In the genomic region with DNA sequence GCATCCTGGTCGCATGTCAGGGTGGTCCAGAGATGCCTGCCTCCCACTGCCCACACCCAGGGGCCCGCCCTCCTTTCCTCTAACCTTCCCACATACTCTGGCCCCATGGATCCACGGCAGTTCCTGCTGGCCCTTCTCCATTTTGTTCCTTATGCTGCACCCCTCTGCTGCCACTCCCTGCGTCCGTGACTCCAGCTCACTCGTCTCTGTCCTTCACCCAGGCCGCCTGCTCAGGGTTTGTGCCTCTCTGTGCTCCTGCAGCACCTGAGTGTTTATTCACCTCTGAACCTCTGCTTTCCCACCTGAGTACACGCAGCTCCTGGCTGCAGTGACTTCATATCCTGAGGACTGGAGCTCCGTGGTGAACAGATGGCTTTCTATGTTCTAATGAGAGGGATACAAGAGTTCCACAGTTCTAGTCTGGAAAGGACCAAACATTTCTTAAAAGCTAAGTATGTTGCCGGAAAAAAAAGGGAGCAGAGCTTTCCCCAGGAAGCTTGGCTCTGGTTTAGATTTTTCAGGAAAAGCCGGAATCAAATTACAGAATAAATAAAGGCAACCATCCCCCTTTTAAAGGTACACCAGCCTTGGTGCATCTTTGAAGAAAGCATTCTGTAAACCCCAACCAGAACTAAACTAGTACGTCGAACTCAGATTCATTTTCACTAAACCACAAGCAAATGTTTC, we compare ENCODE assay signal across 1 cellular context.
TF ChIP-seq lines count a peak whose summit lies in the region.

No MANE protein-coding gene starts in this region.

TF ChIP-seq in endothelial cell of umbilical vein, 7 proteins besides CTCF, POLR2A, EP300 and RAD21:
- no peak for TF ChIP-seq MAX (IDR thresholded peaks at IDR 0.05; ENCODE audit: insufficient read depth, insufficient read length)
- no peak for TF ChIP-seq GATA2 (IDR thresholded peaks at IDR 0.05; ENCODE audit: insufficient read depth, insufficient read length, low read depth, low read length)
- TF ChIP-seq JUN (IDR thresholded peaks at IDR 0.05; ENCODE audit: borderline replicate concordance, insufficient read depth, insufficient read length, low read depth), result no peak
- TF ChIP-seq MYC (IDR thresholded peaks at IDR 0.05; ENCODE audit: low read depth, low read length), result no peak
- no peak for TF ChIP-seq EZH2 (IDR thresholded peaks at IDR 0.05; ENCODE audit: borderline replicate concordance, low read depth, low read length, severe bottlenecking)
- TF ChIP-seq FOS (IDR thresholded peaks at IDR 0.05; ENCODE audit: borderline replicate concordance, insufficient read depth, low read length), result no peak
- no peak for TF ChIP-seq POLR2AphosphoS5 (IDR thresholded peaks at IDR 0.05; ENCODE audit: insufficient read depth, low read depth, low read length)
